Comparison of ENCODE assay signal across 15 cellular contexts in the genomic region with DNA sequence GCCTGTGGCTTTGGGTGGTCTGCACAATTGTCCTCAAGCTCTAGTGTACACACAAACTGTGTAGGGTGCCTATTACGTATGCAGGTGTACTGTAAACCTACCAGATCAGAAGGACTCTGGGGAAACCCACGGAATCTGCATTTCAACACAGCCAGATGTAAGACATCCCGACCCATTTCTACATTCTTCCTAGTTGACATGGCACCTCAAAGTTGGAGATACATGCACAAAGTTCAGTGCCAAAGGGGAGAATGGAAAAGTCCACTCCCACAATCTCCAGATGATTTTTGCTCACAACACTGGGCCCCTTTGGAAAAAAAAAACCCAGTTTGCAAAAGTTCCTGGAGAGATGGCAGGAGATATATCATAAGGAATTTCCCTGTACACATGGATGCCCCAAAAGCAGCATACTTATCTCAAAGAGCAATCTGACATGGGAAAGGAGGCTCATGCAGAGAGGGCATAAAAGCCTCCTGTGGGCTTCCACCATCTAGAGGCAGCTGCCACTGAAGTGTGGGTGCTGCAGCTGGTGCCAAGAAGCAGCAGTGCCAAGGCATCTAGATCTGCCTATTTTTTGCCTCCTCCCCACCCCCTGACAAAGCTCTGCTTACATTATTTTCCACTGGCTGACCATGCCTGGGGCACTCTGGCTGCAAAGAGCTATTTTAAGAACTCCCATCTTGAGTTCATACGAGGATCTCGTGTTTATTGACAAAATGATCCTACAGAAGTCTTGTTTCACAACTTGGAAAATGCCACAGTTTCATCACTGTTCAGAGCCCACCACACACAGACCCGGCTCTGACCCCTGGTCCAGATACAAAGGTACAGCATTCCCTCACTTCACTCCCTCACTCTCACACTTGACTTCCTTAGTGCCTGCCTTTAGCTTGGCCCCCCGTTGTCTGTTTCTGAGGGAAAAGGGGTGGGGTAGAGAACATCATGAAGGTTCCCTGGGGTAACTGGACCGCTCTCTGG. TPM values are rescaled to one million over a fixed set of nuclear protein-coding genes. Genes with fewer than 3 reads are reported as not detected.
DNase-seq lines count a peak whose midpoint lies in the region; ATAC-seq and TF ChIP-seq lines count a peak whose summit lies in the region.
"Had no signal": no experiment of that assay in that cellular context is flagged by ENCODE, and none has a peak within 500 bp of the region (broad histone marks: within the 10 kb centered on the region; RNA-seq: fewer than 3 reads in every experiment).

No MANE protein-coding gene starts in this region.

- no peak overlapping the region for H3K4me2 ChIP-seq in GM23248 (ENCODE audit: unreplicated experiment)

- no peaks in the 10 kb centered on the region for H3F3A ChIP-seq in GM23248 (ENCODE audit: insufficient read depth)

- H3K4me3 ChIP-seq in AG04449 (ENCODE audit: low read depth, low read length) (no peak overlapping the region), GM23248 (no peak overlapping the region), fibroblast of mammary gland (ENCODE audit: control insufficient read depth, low read depth, low read length) (no peak overlapping the region)
- H3K4me3 ChIP-seq: SK-N-MC had no signal

- no peaks in the 10 kb centered on the region for H3K9me3 Mint-ChIP-seq in natural killer cell treated with Interleukin-12 subunit alpha and Interleukin-12 subunit beta and Interleukin-15 and Interleukin-18, amount 100 ng/mL, for 72 hours
- H3K9me3 Mint-ChIP-seq: endodermal cell, nephron had no signal

- CTCF ChIA-PET in AG04449 (lab: Yijun Ruan, JAX): interaction anchor here (1.0 to 4.6 kb wide), 9 partner anchors 8 to 1793 kb away, joined by 3 to 15 read pairs (median 5); no protein-coding TSS in a partner anchor

- H3K9me3 ChIP-seq in GM23248 (ENCODE audit: low read depth): no peaks in the 10 kb centered on the region

- H3K27ac ChIP-seq in GM23248: no peak overlapping the region
- H3K27ac ChIP-seq: brain microvascular endothelial cell, SK-N-MC had no signal

- peaks cover 18 to 35% of the 10 kb centered on the region in 2 donors for H3K27me3 Mint-ChIP-seq in natural killer cell treated with Interleukin-12 subunit alpha and Interleukin-12 subunit beta and Interleukin-15 and Interleukin-18, amount 100 ng/mL, for 72 hours

- no peaks in the 10 kb centered on the region for H3K36me3 Mint-ChIP-seq in natural killer cell treated with Interleukin-12 subunit alpha and Interleukin-12 subunit beta and Interleukin-15 and Interleukin-18, amount 100 ng/mL, for 72 hours

- POLR2A ChIA-PET in AG04449 (lab: Yijun Ruan, JAX): no interaction called here

- no peak overlapping the region for H2AFZ ChIP-seq in GM23248

- H3K4me1 ChIP-seq in GM23248 (ENCODE audit: insufficient read depth): peaks cover 14% of the 10 kb centered on the region

- DNase-seq in AG04449 (ENCODE audit: low read depth, low spot score) (peak; percentile 42), GM23248 (peak; percentile 71), fibroblast of mammary gland (ENCODE audit: low read depth) (peak; percentile 36), myocyte (ENCODE audit: low read depth) (peak; percentile 78), NCI-H510A treated with DMSO at 0.1 percent for 48 hours (lab: John Stamatoyannopoulos, UW) (no peak)
- no peak for DNase-seq in natural killer cell treated with Interleukin-12 subunit alpha and Interleukin-12 subunit beta and Interleukin-15 and Interleukin-18, amount 100 ng/mL, for 72 hours (ENCODE audit: low spot score)
- DNase-seq: ACHN, activated gamma-delta T cell treated with Interleukin-2 at 50 U/mL for 16 hours, brain microvascular endothelial cell, endodermal cell, NCI-H1048 had no signal

- H3K9ac ChIP-seq in GM23248: no peak overlapping the region

- H3K79me2 ChIP-seq in GM23248 (ENCODE audit: insufficient read depth): no peaks in the 10 kb centered on the region

- H3K27ac Mint-ChIP-seq in natural killer cell treated with Interleukin-12 subunit alpha and Interleukin-12 subunit beta and Interleukin-15 and Interleukin-18, amount 100 ng/mL, for 72 hours: no peak overlapping the region
- H3K27ac Mint-ChIP-seq: endodermal cell, nephron had no signal

- TF ChIP-seq CTCF in AG04449 (IDR thresholded peaks at IDR 0.05; ENCODE audit: insufficient read depth, low read length, missing control alignments): no peak
- no peak for TF ChIP-seq CTCF in fibroblast of mammary gland (conservative IDR thresholded peaks at IDR 0.05; ENCODE audit: control insufficient read depth, insufficient read depth, low read depth, low read length)

- no peaks in the 10 kb centered on the region for H3K4me1 Mint-ChIP-seq in natural killer cell treated with Interleukin-12 subunit alpha and Interleukin-12 subunit beta and Interleukin-15 and Interleukin-18, amount 100 ng/mL, for 72 hours (ENCODE audit: low read depth in 2 of 2)
- H3K4me1 Mint-ChIP-seq: endodermal cell had no signal

- in situ Hi-C loops in GM23248 (cut with MboI): no loop called here

- H3K9me2 ChIP-seq in GM23248 (ENCODE audit: insufficient read depth): no peaks in the 10 kb centered on the region

- WGBS in GM23248 (ENCODE audit: low coverage in 1 of 2, low lambda C conversion rate in 2 of 2, missing lambda C conversion rate in 2 of 2), 2 experiments: 47 to 55% methylated on average over 8 of the region's 8 CpGs

- H3K36me3 ChIP-seq in GM23248 (ENCODE audit: low read depth): no peaks in the 10 kb centered on the region
- H3K36me3 ChIP-seq: brain microvascular endothelial cell had no signal

- no peaks in the 10 kb centered on the region for H3K27me3 ChIP-seq in GM23248 (replicated peaks; ENCODE audit: insufficient read depth)
- H3K27me3 ChIP-seq: brain microvascular endothelial cell had no signal

- H3K4me3 Mint-ChIP-seq in natural killer cell treated with Interleukin-12 subunit alpha and Interleukin-12 subunit beta and Interleukin-15 and Interleukin-18, amount 100 ng/mL, for 72 hours: no peak overlapping the region
- H3K4me3 Mint-ChIP-seq: endodermal cell, nephron had no signal

- H4K20me1 ChIP-seq in GM23248 (ENCODE audit: insufficient read depth): no peaks in the 10 kb centered on the region

- no peak for ATAC-seq in natural killer cell treated with Interleukin-12 subunit alpha and Interleukin-12 subunit beta and Interleukin-15 and Interleukin-18, amount 100 ng/mL, for 72 hours
- ATAC-seq in HG03025 (IDR thresholded peaks at IDR 0.05; ENCODE audit: low FRiP score, unreplicated experiment): no peak
- ATAC-seq in HG02759 (IDR thresholded peaks at IDR 0.05; ENCODE audit: unreplicated experiment): no peak

RNA-seq across cellular contexts. Expression of gene TECTB, which starts 12.9 kb away (rescaled TPM):
- total RNA-seq in GM23248 (2014; rRNA removed; shearing (Covaris generic)): 0.63 TPM in 1 of 2 replicates, not detected in the other
- polyA plus RNA-seq in GM23248 (2016; fragmentation: Nextera tagmentation; extraction: Ambion mirVana): 0.21 TPM in 1 of 2 replicates, not detected in the other
- total RNA-seq in myocyte: 0.05 TPM in 1 of 2 replicates, not detected in the other
- not detected for polyA plus RNA-seq in myocyte (2012)
- total RNA-seq in natural killer cell treated with Interleukin-12 subunit alpha and Interleukin-12 subunit beta and Interleukin-15 and Interleukin-18, amount 100 ng/mL, for 72 hours: not detected
- total RNA-seq: endodermal cell had no signal

Comparison
In these comparisons a context has a peak if more than half of its experiments do, and no peak if none do; other contexts are left out.
1. DNase-seq: peak in AG04449 (single experiment), GM23248 (single experiment), fibroblast of mammary gland (single experiment) and myocyte (single experiment); none in natural killer cell treated with Interleukin-12 subunit alpha and Interleukin-12 subunit beta and Interleukin-15 and Interleukin-18, amount 100 ng/mL, for 72 hours (single experiment) and NCI-H510A treated with DMSO at 0.1 percent for 48 hours (single experiment).